Comparison of ENCODE assay signal across 16 cellular contexts in genomic region chr2:159722580-159722979, GRCh38.
"Had no signal": no experiment of that assay in that cellular context is flagged by ENCODE, and none has a peak within 500 bp of the region (broad histone marks: within the 10 kb centered on the region; RNA-seq: fewer than 3 reads in every experiment).

No MANE protein-coding gene starts in this region.

- H3K27ac ChIP-seq: brain microvascular endothelial cell, heart right ventricle, parathyroid adenoma had no signal

- DNase-seq: activated CD4-positive, CD25-positive, alpha-beta regulatory T cell treated with anti-CD3 and anti-CD28 coated beads, Interleukin-2, amount 50 U/mL, for 72 hours; activated effector memory CD4-positive, alpha-beta T cell treated with Interleukin-2 at 50 U/mL for 16 hours; activated naive CD4-positive, alpha-beta T cell treated with anti-CD3 and anti-CD28 coated beads, Interleukin-2, amount 50 U/mL, for 16 hours; anterior cingulate cortex; brain microvascular endothelial cell; dermis blood vessel endothelial cell; erythroblast; gastrocnemius medialis; heart right ventricle; midbrain; retina; SK-N-SH; T-cell; T1000 had no signal

- ATAC-seq: gastrocnemius medialis, heart right ventricle, T-cell had no signal

- H3K27ac Mint-ChIP-seq: stimulated activated naive CD8-positive, alpha-beta T cell treated with anti-CD3 and anti-CD28 coated beads, Interleukin-15, Interleukin-2, amounts not matched to agents 100 ng/mL and 50 ng/mL, for 24 hours had no signal

- H3K27me3 ChIP-seq: brain microvascular endothelial cell, gastrocnemius medialis, heart right ventricle had no signal

- H3K9me3 ChIP-seq: gastrocnemius medialis, SK-N-SH had no signal

- H3K4me1 ChIP-seq: parathyroid adenoma had no signal

- H3K4me3 ChIP-seq: gastrocnemius medialis, heart right ventricle had no signal

- H3K27me3 Mint-ChIP-seq: stimulated activated naive CD8-positive, alpha-beta T cell treated with anti-CD3 and anti-CD28 coated beads, Interleukin-15, Interleukin-2, amounts not matched to agents 100 ng/mL and 50 ng/mL, for 24 hours; T-cell had no signal

- H3K4me3 Mint-ChIP-seq: stimulated activated naive CD8-positive, alpha-beta T cell treated with anti-CD3 and anti-CD28 coated beads, Interleukin-15, Interleukin-2, amounts not matched to agents 100 ng/mL and 50 ng/mL, for 24 hours had no signal
